26 cellular contexts compared by ENCODE assay signal in genomic region chr6:137010138-137010718, GRCh38. TPM values are rescaled to one million over a fixed set of nuclear protein-coding genes. Genes with fewer than 3 reads are reported as not detected.
DNase-seq lines count a peak whose midpoint lies in the region; ATAC-seq, FAIRE-seq and TF ChIP-seq lines count a peak whose summit lies in the region.
"Had no signal": no experiment of that assay in that cellular context is flagged by ENCODE, and none has a peak within 500 bp of the region (broad histone marks: within the 10 kb centered on the region; RNA-seq: fewer than 3 reads in every experiment).

No MANE protein-coding gene starts in this region.

- H3K4me1 ChIP-seq in mammary epithelial cell (ENCODE audit: insufficient read depth, low read length) (peaks cover 13% of the 10 kb centered on the region), K562 (replicated peaks in 1 of 2; ENCODE audit: control insufficient read depth in 2 of 2, insufficient read depth in 2 of 2, low read length in 2 of 2) (no peaks in the 10 kb centered on the region), left lung (no peaks in the 10 kb centered on the region)
- H3K4me1 ChIP-seq: A549; BLaER1 treated with 17β-estradiol and CSF1 and Interleukin-3, amounts not matched to agents 10 nM and 100 nM had no signal

- no peak for TF ChIP-seq POLR2A in K562 (conservative IDR thresholded peaks at IDR 0.05)

- no peaks in the 10 kb centered on the region for H3K27me3 Mint-ChIP-seq in MCF 10A (ENCODE audit: insufficient read depth, unreplicated experiment)

- intact Hi-C loops in MCF 10A (cut with micrococcal nuclease) (no loop called here), mammary epithelial cell (cut with micrococcal nuclease) (no loop called here), K562 (cut with micrococcal nuclease) (no loop called here), left lung (cut with DNase I) (no loop called here)

- no peak overlapping the region for H3K4me2 ChIP-seq in mammary epithelial cell (ENCODE audit: insufficient read depth, low read depth, low read length)
- H3K4me2 ChIP-seq in K562 (ENCODE audit: insufficient read depth, low read length) = no peak overlapping the region
- H3K4me2 ChIP-seq: A549; BLaER1 treated with 17β-estradiol and CSF1 and Interleukin-3, amounts not matched to agents 10 nM and 100 nM had no signal

- H3K9ac ChIP-seq in mammary epithelial cell (ENCODE audit: insufficient read depth, low read length) (no peak overlapping the region), K562 (ENCODE audit: insufficient read depth in 1 of 2, low read depth in 2 of 2, low read length in 2 of 2) (no peak overlapping the region)
- H3K9ac ChIP-seq: BLaER1 treated with 17β-estradiol and CSF1 and Interleukin-3, amounts not matched to agents 10 nM and 100 nM; GM23248 had no signal

- H3K36me3 ChIP-seq in mammary epithelial cell (ENCODE audit: insufficient read depth, low read length) (no peaks in the 10 kb centered on the region), K562 (ENCODE audit: control insufficient read depth, insufficient read depth, low read length) (no peaks in the 10 kb centered on the region), left lung (no peaks in the 10 kb centered on the region)
- H3K36me3 ChIP-seq: BE2C; BLaER1 treated with 17β-estradiol and CSF1 and Interleukin-3, amounts not matched to agents 10 nM and 100 nM had no signal

- H2AFZ ChIP-seq in mammary epithelial cell (ENCODE audit: low read depth, low read length) (no peak overlapping the region), K562 (ENCODE audit: low read depth, low read length) (no peak overlapping the region)
- H2AFZ ChIP-seq: GM23248 had no signal

- H3K9me3 ChIP-seq in mammary epithelial cell (replicated peaks; ENCODE audit: insufficient read depth, low read length) (no peaks in the 10 kb centered on the region), K562 (replicated peaks; ENCODE audit: control insufficient read depth, insufficient read depth, low read depth, low read length) (no peaks in the 10 kb centered on the region), left lung (no peaks in the 10 kb centered on the region)
- H3K9me3 ChIP-seq: A549; BE2C; BLaER1 treated with 17β-estradiol and CSF1 and Interleukin-3, amounts not matched to agents 10 nM and 100 nM had no signal

- dilution Hi-C loops in mammary epithelial cell (cut with HindIII; ENCODE audit: low sequenced_read_pairs) = no loop called here

- ATAC-seq in K562 (no peak), esophagus mucosa (peak; percentile 13), left lung (peak; percentile 39)
- ATAC-seq: A549 had no signal

- H3K79me2 ChIP-seq in mammary epithelial cell (ENCODE audit: insufficient read depth, low read length) (no peaks in the 10 kb centered on the region), K562 (ENCODE audit: control insufficient read depth, insufficient read depth, low read length) (no peaks in the 10 kb centered on the region)

- H4K20me1 ChIP-seq in mammary epithelial cell (ENCODE audit: insufficient read depth, low read length) (no peaks in the 10 kb centered on the region), K562 (replicated peaks; ENCODE audit: control insufficient read depth, insufficient read depth, low read length) (no peaks in the 10 kb centered on the region)
- H4K20me1 ChIP-seq: BLaER1 treated with 17β-estradiol and CSF1 and Interleukin-3, amounts not matched to agents 10 nM and 100 nM had no signal

- POLR2A ChIA-PET in MCF 10A (lab: Yijun Ruan, JAX) = no interaction called here
- POLR2A ChIA-PET in K562 (lab: Yijun Ruan, JAX) = no interaction called here

- TF ChIP-seq RAD21 in K562 (CRISPR knock-in tag; conservative IDR thresholded peaks at IDR 0.05 in 1 of 2, IDR thresholded peaks at IDR 0.05 in 1 of 2) = no peak

- peaks cover 14% of the 10 kb centered on the region for H3K4me1 Mint-ChIP-seq in MCF 10A (ENCODE audit: insufficient read depth, unreplicated experiment)
- H3K4me1 Mint-ChIP-seq: CD14-positive monocyte; CD8-positive, alpha-beta memory T cell had no signal

- 92% methylated on average over 4 of the region's 4 CpGs for WGBS in mammary epithelial cell (ENCODE audit: low coverage, missing lambda C conversion rate)
- WGBS in K562 (ENCODE audit: insufficient coverage, low coverage, missing lambda C conversion rate) = 3% methylated on average over 4 of the region's 4 CpGs

- no peak for FAIRE-seq in K562 (lab: Jason Lieb, UNC)
- FAIRE-seq: A549, D721Med, G401.6, GM12892, GM19239, H1 had no signal

- H3K4me3 ChIP-seq in mammary epithelial cell (replicated peaks in 1 of 3; ENCODE audit: insufficient read depth in 1 of 3, low read depth in 2 of 3, low read length in 3 of 3) (no peak overlapping the region), K562 (no peak overlapping the region), left lung (no peak overlapping the region)
- H3K4me3 ChIP-seq: A549; BLaER1 treated with 17β-estradiol and CSF1 and Interleukin-3, amounts not matched to agents 10 nM and 100 nM; GM23248 had no signal

- no TSS peak for BruUV-seq in MCF 10A (replicated peaks; lab: Mats Ljungman, UMichigan)
- no TSS peak for BruUV-seq in mammary epithelial cell (replicated peaks; lab: Mats Ljungman, UMichigan)
- no TSS peak for BruUV-seq in K562 (replicated peaks; lab: Mats Ljungman, UMichigan)

- in situ Hi-C loops in mammary epithelial cell (cut with MboI; ENCODE audit: low sequenced_read_pairs in 2 of 2) = loop anchor here in 1 of 2 donors (5.0 kb wide), 1 partner anchor 38 kb away; no protein-coding TSS in a partner anchor
- in situ Hi-C loops in K562 (cut with MboI) = no loop called here

- H3K27ac Mint-ChIP-seq in MCF 10A (ENCODE audit: low read depth, unreplicated experiment) = no peak overlapping the region
- H3K27ac Mint-ChIP-seq: CD14-positive monocyte; CD4-positive, alpha-beta T cell; CD8-positive, alpha-beta memory T cell had no signal

- no peak for TF ChIP-seq CTCF in MCF 10A (IDR thresholded peaks at IDR 0.05; ENCODE audit: unreplicated experiment)
- no peak for TF ChIP-seq CTCF in mammary epithelial cell (conservative IDR thresholded peaks at IDR 0.05 in 1 of 2, IDR thresholded peaks at IDR 0.05 in 1 of 2; ENCODE audit: extremely low read depth in 1 of 2, insufficient read depth in 1 of 2, low read depth in 1 of 2, low read length in 2 of 2)
- TF ChIP-seq CTCF in K562 (IDR thresholded peaks at IDR 0.05 in 2 of 3, conservative IDR thresholded peaks at IDR 0.05 in 1 of 3; ENCODE audit: insufficient read depth in 2 of 3, low read depth in 1 of 3, low read length in 3 of 3) = no peak
- no peak for TF ChIP-seq CTCF in left lung (IDR thresholded peaks at IDR 0.05)

- peaks cover 6% of the 10 kb centered on the region for H3K9me3 Mint-ChIP-seq in MCF 10A (ENCODE audit: unreplicated experiment)
- H3K9me3 Mint-ChIP-seq: CD14-positive monocyte; CD4-positive, alpha-beta T cell had no signal

- peaks cover 6% of the 10 kb centered on the region for H3K36me3 Mint-ChIP-seq in MCF 10A (ENCODE audit: insufficient read depth, unreplicated experiment)
- H3K36me3 Mint-ChIP-seq: CD14-positive monocyte had no signal

- CTCF ChIA-PET in MCF 10A (lab: Yijun Ruan, JAX) (no interaction called here), mammary epithelial cell (lab: Charles Lee; ENCODE audit: low non-redundant PET) (no interaction called here), K562 (lab: Yijun Ruan, JAX; ENCODE audit: low intra/inter-chr PET ratio) (no interaction called here)

- H3K27ac ChIP-seq in mammary epithelial cell (ENCODE audit: insufficient read depth, low read depth, low read length) (no peak overlapping the region), K562 (ENCODE audit: extremely low read depth, low read depth, low read length) (no peak overlapping the region), left lung (no peak overlapping the region)
- H3K27ac ChIP-seq: A549; BLaER1 treated with 17β-estradiol and CSF1 and Interleukin-3, amounts not matched to agents 10 nM and 100 nM; GM23248 had no signal

- peak; percentile 22 for DNase-seq in MCF 10A (ENCODE audit: unreplicated experiment)
- DNase-seq in mammary epithelial cell = no peak
- DNase-seq in K562 (ENCODE audit: extremely low read depth in 1 of 4, low spot score in 3 of 4) = no peak
- DNase-seq in left lung = no peak
- DNase-seq in activated CD4-positive, alpha-beta T cell treated with anti-CD3 and anti-CD28 coated beads, Interleukin-2, amount 50 U/mL, for 48 hours = no peak
- no peak for DNase-seq in stimulated activated CD4-positive, alpha-beta T cell treated with anti-CD3 and anti-CD28 coated beads, Interleukin-2, amount 100 ng/mL, for 48 hours
- DNase-seq: 8988T; ACHN; AML-193; BE2C; CD4-positive, alpha-beta T cell; CD8-positive, alpha-beta memory T cell; DMS 273 treated with DMSO at 0.1 percent for 48 hours; DND-41; GM23248; H7; HCEC 1CT had no signal

- TF ChIP-seq EP300 in K562 (IDR thresholded peaks at IDR 0.05; ENCODE audit: low read length) = no peak

- H3K27me3 ChIP-seq in mammary epithelial cell (ENCODE audit: insufficient read depth, low read length) (peaks cover 3% of the 10 kb centered on the region), K562 (ENCODE audit: control insufficient read depth in 2 of 2, insufficient read depth in 2 of 2, low read length in 2 of 2) (peaks cover 15 to 38% of the 10 kb centered on the region in 2 experiments; a peak in 4 of 5 replicates), left lung (peaks cover 0 to 8% of the 10 kb centered on the region in 2 donors)
- H3K27me3 ChIP-seq: BE2C; BLaER1 treated with 17β-estradiol and CSF1 and Interleukin-3, amounts not matched to agents 10 nM and 100 nM had no signal

- no peaks in the 10 kb centered on the region for H3K9me1 ChIP-seq in K562 (ENCODE audit: control insufficient read depth, insufficient read depth, low read length)

- no peak overlapping the region for H3K4me3 Mint-ChIP-seq in MCF 10A (ENCODE audit: unreplicated experiment)
- H3K4me3 Mint-ChIP-seq: CD14-positive monocyte; CD4-positive, alpha-beta T cell; CD8-positive, alpha-beta memory T cell had no signal

RNA-seq across cellular contexts. Expression of gene IL20RA, which starts 34.5 kb away (rescaled TPM):
- total RNA-seq in MCF 10A (2022) = 0.23 and 0.37 TPM in 2 replicates
- total RNA-seq in mammary epithelial cell = not detected
- polyA plus RNA-seq in mammary epithelial cell = 0.01 TPM
- not detected for polyA minus RNA-seq in mammary epithelial cell
- not detected in 2 replicates for total RNA-seq in K562 (2011; cell fraction: chromatin; rRNA removed; ENCODE audit: low replicate concordance)
- total RNA-seq in K562 (2011; cell fraction: nucleolus; rRNA removed) = not detected in 2 replicates
- not detected in 2 replicates for total RNA-seq in K562 (2011; cell fraction: nucleoplasm; rRNA removed)
- not detected in 2 replicates for total RNA-seq in K562 (2014; rRNA removed)
- total RNA-seq in K562 (2014; rRNA removed; fragmentation: Illumina TruSeq; extraction: Trizol) = not detected in 2 replicates
- not detected in 2 replicates for total RNA-seq in K562 (2015; rRNA removed; fragmentation: Illumina TruSeq; extraction: Trizol)
- total RNA-seq in K562 (2021) = not detected in 2 replicates
- not detected in 2 replicates for polyA plus RNA-seq in K562 (2011; rRNA removed)
- not detected in 2 replicates for polyA plus RNA-seq in K562 (2011; cell fraction: cytosol; rRNA removed)
- not detected in 2 replicates for polyA plus RNA-seq in K562 (2011; cell fraction: nucleus; rRNA removed)
- polyA plus RNA-seq in K562 (2012) = not detected in 2 replicates
- polyA plus RNA-seq in K562 (2014; fragmentation: Illumina TruSeq; extraction: Trizol) = not detected in 2 replicates
- polyA plus RNA-seq in K562 (2014; fragmentation: Nextera tagmentation; extraction: Ambion mirVana) = not detected
- not detected in 2 replicates for polyA plus RNA-seq in K562 (2014; rRNA removed)
- polyA minus RNA-seq in K562 (2011; rRNA and poly(A)+ RNA removed) = not detected in 2 replicates
- polyA minus RNA-seq in K562 (2011; cell fraction: cytosol; rRNA and poly(A)+ RNA removed) = not detected in 2 replicates
- polyA minus RNA-seq in K562 (2011; cell fraction: nucleus; rRNA and poly(A)+ RNA removed) = not detected in 2 replicates
- 13.3 TPM for total RNA-seq in esophagus mucosa
- 1 to 10 TPM; 4.0 to 6.0 TPM for total RNA-seq in left lung
- total RNA-seq: CD4-positive, alpha-beta T cell; CD8-positive, alpha-beta memory T cell; GM23248 had no signal
- polyA plus RNA-seq: CD14-positive monocyte; CD8-positive, alpha-beta memory T cell; GM23248 had no signal
